Comparison of ENCODE assay signal across 8 cellular contexts in the genomic region with DNA sequence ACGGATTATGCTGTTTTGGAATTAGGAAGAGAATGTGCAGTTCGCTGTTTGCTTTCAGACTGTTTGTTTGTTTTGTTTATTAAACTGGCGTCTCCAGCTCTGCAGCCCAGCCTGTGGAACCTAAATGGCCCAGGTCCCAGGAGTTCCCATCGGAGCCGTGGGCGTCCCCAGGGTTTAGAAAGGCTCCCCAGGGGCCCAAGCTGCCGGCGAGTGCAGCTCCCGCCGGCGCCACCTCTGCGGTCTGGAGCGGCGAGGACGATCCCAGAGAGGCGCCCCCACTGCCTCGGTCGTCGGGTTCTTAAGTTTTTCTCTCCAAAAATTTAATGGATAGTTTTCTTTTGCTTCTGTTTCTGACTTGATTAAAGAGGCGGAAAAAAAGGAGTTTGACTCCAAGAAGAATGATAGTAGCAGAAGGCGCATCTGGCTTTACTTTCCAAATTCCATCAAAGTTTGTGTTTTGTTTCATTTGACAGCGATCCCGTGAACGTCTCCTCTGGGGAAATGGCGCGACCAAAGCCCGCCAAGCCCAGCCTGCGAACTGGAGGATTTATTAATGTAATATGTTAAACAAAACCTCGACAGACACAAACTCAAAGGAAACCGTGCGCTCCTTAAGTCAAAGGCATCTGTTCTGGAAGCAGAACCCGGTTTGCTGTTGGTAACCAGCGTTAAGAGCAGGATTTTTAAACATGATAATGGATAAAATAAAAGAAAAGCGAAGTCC. TPM values are rescaled to one million over a fixed set of nuclear protein-coding genes. Genes with fewer than 3 reads are reported as not detected.
A peak's percentile ranks its signal among the peaks of the same experiment; 100 is the strongest.
DNase-seq lines count a peak whose midpoint lies in the region; ATAC-seq and TF ChIP-seq lines count a peak whose summit lies in the region.

No MANE protein-coding gene starts in this region.

- no peaks in the 10 kb centered on the region for H3K4me1 ChIP-seq in ES-I3 (ENCODE audit: insufficient read depth, low read length)
- H3K4me1 ChIP-seq in MM.1S (ENCODE audit: low read length), result peaks cover 6% of the 10 kb centered on the region; the same call in 1 of the 2 replicates

- H3K27me3 ChIP-seq in MM.1S (replicated peaks; ENCODE audit: insufficient read depth, low read length), result peaks cover 10% of the 10 kb centered on the region; the same call in 1 of the 2 replicates

- H3K9ac ChIP-seq in ES-I3 (ENCODE audit: low read depth, low read length) (peak overlapping the region; percentile 54; the same call in 1 of the 2 replicates), MM.1S (ENCODE audit: low read length) (peak overlapping the region; percentile 45; the same call in 1 of the 2 replicates)

- H3K4me3 ChIP-seq in MM.1S (ENCODE audit: low read length) (peak overlapping the region; percentile 82), WI38 (ENCODE audit: low read depth, low read length) (peak overlapping the region; percentile 73)

- H3K4me1 Mint-ChIP-seq in osteocyte (ENCODE audit: unreplicated experiment), result peaks cover 40% of the 10 kb centered on the region

- peak overlapping the region; percentile 91 for H3K4me3 Mint-ChIP-seq in osteocyte (ENCODE audit: unreplicated experiment)

- peak overlapping the region; percentile 71 for H3K4me2 ChIP-seq in MM.1S (ENCODE audit: low read depth, low read length)

- no peaks in the 10 kb centered on the region for H3K9me3 Mint-ChIP-seq in osteocyte (ENCODE audit: unreplicated experiment)

- H3K36me3 Mint-ChIP-seq in osteocyte (ENCODE audit: unreplicated experiment), result peaks cover 4% of the 10 kb centered on the region

- H3K36me3 ChIP-seq in ES-I3 (ENCODE audit: insufficient read depth, low read length) (no peaks in the 10 kb centered on the region), MM.1S (replicated peaks; ENCODE audit: insufficient read depth, low read length) (no peaks in the 10 kb centered on the region)

- H3K27ac ChIP-seq in MM.1S (ENCODE audit: low read length), result no peak overlapping the region

- H2AFZ ChIP-seq in MM.1S (ENCODE audit: low read length), result peak overlapping the region; percentile 77

- TF ChIP-seq CTCF in MM.1S (IDR thresholded peaks at IDR 0.05; ENCODE audit: low read length) (no peak), WI38 (IDR thresholded peaks at IDR 0.05; ENCODE audit: low read depth, low read length) (no peak), osteocyte (IDR thresholded peaks at IDR 0.05) (no peak)

- no peaks in the 10 kb centered on the region for H3K79me2 ChIP-seq in MM.1S (ENCODE audit: low read length)

- no peaks in the 10 kb centered on the region for H3F3A ChIP-seq in MM.1S (ENCODE audit: insufficient read depth, low read length)

- ATAC-seq in HG03175 (IDR thresholded peaks at IDR 0.05; ENCODE audit: unreplicated experiment) (no peak), GM18505 (IDR thresholded peaks at IDR 0.05; ENCODE audit: unreplicated experiment) (no peak)

- DNase-seq in MM.1S, result peak; percentile 18
- peak in 39 of 42 donors; percentile 23 to 79 (median 47) for DNase-seq in head of caudate nucleus
- no peak for DNase-seq in osteocyte (ENCODE audit: extremely low spot score, unreplicated experiment)
- DNase-seq in NCI-H187 (lab: John Stamatoyannopoulos, UW), result no peak

- no peaks in the 10 kb centered on the region for H3K9me2 ChIP-seq in MM.1S (replicated peaks; ENCODE audit: insufficient read depth, low read length)

- intact Hi-C loops in head of caudate nucleus (cut with DNase I), result no loop called here

- TF ChIP-seq POLR2A in GM18505 (IDR thresholded peaks at IDR 0.05; ENCODE audit: borderline replicate concordance, extremely low read depth, insufficient read depth, insufficient read length), result no peak

- no peaks in the 10 kb centered on the region for H3K27me3 Mint-ChIP-seq in osteocyte (ENCODE audit: unreplicated experiment)

- H3K9me3 ChIP-seq in ES-I3 (ENCODE audit: control insufficient read depth, insufficient read depth, low read length), result no peaks in the 10 kb centered on the region
- H3K9me3 ChIP-seq in MM.1S (replicated peaks; ENCODE audit: insufficient read depth, low read length), result no peaks in the 10 kb centered on the region

- no peaks in the 10 kb centered on the region for H4K20me1 ChIP-seq in MM.1S (ENCODE audit: insufficient read depth, low read length)

- peak overlapping the region; percentile 95 for H3K27ac Mint-ChIP-seq in osteocyte (ENCODE audit: unreplicated experiment)

RNA-seq across cellular contexts. Expression of a gene that starts 0.7 kb away (rescaled TPM):
- 19.4 and 20.0 TPM in 2 replicates for total RNA-seq in osteocyte

Comparison
In these comparisons a context has a peak if more than half of its experiments do, and no peak if none do; other contexts are left out.
1. DNase-seq: peak in MM.1S (single experiment) and head of caudate nucleus (39 of 42); none in osteocyte (single experiment) and NCI-H187 (0 of 2).